In the genomic region with DNA sequence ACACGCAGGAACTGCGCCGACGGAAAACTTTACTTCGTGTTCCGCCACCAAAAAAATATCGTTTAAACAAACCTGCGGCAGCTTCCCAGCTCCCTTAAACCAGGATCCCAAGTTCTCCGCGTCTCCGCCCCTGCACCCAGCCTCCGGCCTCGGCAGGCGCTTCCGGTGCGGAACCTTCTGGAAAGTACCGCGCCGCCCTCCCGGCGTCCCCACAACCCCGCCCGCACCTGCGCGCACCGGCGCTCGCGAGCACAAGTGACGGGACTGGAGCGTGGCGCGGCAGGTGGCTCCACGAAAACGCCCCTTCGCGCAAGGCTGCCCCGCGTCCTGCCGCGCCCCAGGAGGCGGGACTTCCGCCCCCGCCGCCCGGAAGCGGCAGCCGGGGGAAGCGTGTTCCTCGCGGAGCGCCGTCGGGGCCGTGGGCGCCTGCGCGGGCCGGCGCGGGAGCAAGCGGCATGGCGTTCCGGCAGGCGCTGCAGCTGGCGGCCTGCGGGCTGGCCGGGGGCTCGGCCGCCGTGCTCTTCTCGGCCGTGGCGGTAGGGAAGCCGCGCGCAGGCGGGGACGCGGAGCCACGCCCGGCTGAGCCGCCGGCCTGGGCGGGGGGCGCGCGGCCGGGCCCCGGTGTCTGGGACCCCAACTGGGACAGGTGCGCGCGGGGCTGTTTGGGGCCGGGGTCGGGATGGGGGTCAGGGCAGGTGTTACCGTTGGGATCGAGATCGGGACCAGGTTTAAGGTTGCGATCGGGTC, we compare ENCODE assay signal across 1 cellular context.
TF ChIP-seq lines count a peak whose summit lies in the region.

TSS of gene PGAM5 (plus strand) at position 421 of the 747 bp plus-strand sequence. CDS start at position 456, 35 bp downstream.

TF ChIP-seq in HEK293, 187 proteins besides CTCF, POLR2A, EP300 and RAD21 (continued from another document and continues in another):
- peak; percentile 86 for TF ChIP-seq ZSCAN30 (tag by site-specific recombination; IDR thresholded peaks at IDR 0.05)
- TF ChIP-seq ZNF341 (tag by site-specific recombination; IDR thresholded peaks at IDR 0.05; ENCODE audit: low read depth), result peak; percentile 41
- TF ChIP-seq ZFHX2 (tag by site-specific recombination; conservative IDR thresholded peaks at IDR 0.05), result peak; percentile 56
- TF ChIP-seq, protein P1, sequence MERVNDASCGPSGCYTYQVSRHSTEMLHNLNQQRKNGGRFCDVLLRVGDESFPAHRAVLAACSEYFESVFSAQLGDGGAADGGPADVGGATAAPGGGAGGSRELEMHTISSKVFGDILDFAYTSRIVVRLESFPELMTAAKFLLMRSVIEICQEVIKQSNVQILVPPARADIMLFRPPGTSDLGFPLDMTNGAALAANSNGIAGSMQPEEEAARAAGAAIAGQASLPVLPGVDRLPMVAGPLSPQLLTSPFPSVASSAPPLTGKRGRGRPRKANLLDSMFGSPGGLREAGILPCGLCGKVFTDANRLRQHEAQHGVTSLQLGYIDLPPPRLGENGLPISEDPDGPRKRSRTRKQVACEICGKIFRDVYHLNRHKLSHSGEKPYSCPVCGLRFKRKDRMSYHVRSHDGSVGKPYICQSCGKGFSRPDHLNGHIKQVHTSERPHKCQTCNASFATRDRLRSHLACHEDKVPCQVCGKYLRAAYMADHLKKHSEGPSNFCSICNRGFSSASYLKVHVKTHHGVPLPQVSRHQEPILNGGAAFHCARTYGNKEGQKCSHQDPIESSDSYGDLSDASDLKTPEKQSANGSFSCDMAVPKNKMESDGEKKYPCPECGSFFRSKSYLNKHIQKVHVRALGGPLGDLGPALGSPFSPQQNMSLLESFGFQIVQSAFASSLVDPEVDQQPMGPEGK (tag by site-specific recombination; IDR thresholded peaks at IDR 0.05), result peak; percentile 25; the same call in 1 of the 2 replicates
- no peak for TF ChIP-seq ZNF211 (tag by site-specific recombination; IDR thresholded peaks at IDR 0.05; ENCODE audit: low read depth)
- peak; percentile 65; the same call in 1 of the 2 replicates for TF ChIP-seq KLF8 (tag by site-specific recombination; IDR thresholded peaks at IDR 0.05)
- no peak for TF ChIP-seq ZNF155 (tag by site-specific recombination; IDR thresholded peaks at IDR 0.05)
- no peak for TF ChIP-seq SALL2 (tag by site-specific recombination; IDR thresholded peaks at IDR 0.05; ENCODE audit: borderline replicate concordance)
- no peak for TF ChIP-seq ZFP3 (tag by site-specific recombination; IDR thresholded peaks at IDR 0.05; ENCODE audit: low read depth)
- 0 out of 2 replicates have a peak, but pooled peaks have one; percentile 35 for TF ChIP-seq ZNF629 (tag by site-specific recombination; IDR thresholded peaks at IDR 0.05)
- no peak for TF ChIP-seq ZSCAN4 (tag by site-specific recombination; IDR thresholded peaks at IDR 0.05)
- TF ChIP-seq ZNF501 (tag by site-specific recombination; IDR thresholded peaks at IDR 0.05), result peak; percentile 56; the same call in 1 of the 2 replicates
- TF ChIP-seq, protein P2, sequence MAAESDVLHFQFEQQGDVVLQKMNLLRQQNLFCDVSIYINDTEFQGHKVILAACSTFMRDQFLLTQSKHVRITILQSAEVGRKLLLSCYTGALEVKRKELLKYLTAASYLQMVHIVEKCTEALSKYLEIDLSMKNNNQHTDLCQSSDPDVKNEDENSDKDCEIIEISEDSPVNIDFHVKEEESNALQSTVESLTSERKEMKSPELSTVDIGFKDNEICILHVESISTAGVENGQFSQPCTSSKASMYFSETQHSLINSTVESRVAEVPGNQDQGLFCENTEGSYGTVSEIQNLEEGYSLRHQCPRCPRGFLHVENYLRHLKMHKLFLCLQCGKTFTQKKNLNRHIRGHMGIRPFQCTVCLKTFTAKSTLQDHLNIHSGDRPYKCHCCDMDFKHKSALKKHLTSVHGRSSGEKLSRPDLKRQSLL (tag by site-specific recombination; IDR thresholded peaks at IDR 0.05), result no peak; the same call in 1 of the 2 replicates
- peak; percentile 99 for TF ChIP-seq ZNF785 (tag by site-specific recombination; IDR thresholded peaks at IDR 0.05)
- no peak for TF ChIP-seq ZSCAN16 (tag by site-specific recombination; IDR thresholded peaks at IDR 0.05)
- TF ChIP-seq OVOL3 (tag by site-specific recombination; IDR thresholded peaks at IDR 0.05), result 0 out of 2 replicates have a peak, but pooled peaks have one; percentile 17
- TF ChIP-seq ZNF140 (tag by site-specific recombination; IDR thresholded peaks at IDR 0.05), result no peak
- TF ChIP-seq ZIC2 (tag by site-specific recombination; IDR thresholded peaks at IDR 0.05), result peak; percentile 78
- TF ChIP-seq, protein P3, sequence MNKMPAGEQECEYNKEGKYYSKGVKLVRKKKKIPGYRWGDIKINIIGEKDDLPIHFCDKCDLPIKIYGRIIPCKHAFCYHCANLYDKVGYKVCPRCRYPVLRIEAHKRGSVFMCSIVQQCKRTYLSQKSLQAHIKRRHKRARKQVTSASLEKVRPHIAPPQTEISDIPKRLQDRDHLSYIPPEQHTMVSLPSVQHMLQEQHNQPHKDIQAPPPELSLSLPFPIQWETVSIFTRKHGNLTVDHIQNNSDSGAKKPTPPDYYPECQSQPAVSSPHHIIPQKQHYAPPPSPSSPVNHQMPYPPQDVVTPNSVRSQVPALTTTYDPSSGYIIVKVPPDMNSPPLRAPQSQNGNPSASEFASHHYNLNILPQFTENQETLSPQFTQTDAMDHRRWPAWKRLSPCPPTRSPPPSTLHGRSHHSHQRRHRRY (tag by site-specific recombination; IDR thresholded peaks at IDR 0.05), result no peak
- no peak for TF ChIP-seq ZNF23 (tag by site-specific recombination; IDR thresholded peaks at IDR 0.05; ENCODE audit: borderline replicate concordance)
- TF ChIP-seq ZFP37 (tag by site-specific recombination; IDR thresholded peaks at IDR 0.05), result no peak; the same call in 1 of the 2 replicates
- TF ChIP-seq KLF17 (tag by site-specific recombination; IDR thresholded peaks at IDR 0.05), result no peak
- peak; percentile 90 for TF ChIP-seq ZBTB11 (tag by site-specific recombination; conservative IDR thresholded peaks at IDR 0.05; ENCODE audit: low read depth)
- peak; percentile 38; the same call in 1 of the 2 replicates for TF ChIP-seq SCRT2 (tag by site-specific recombination; IDR thresholded peaks at IDR 0.05)
- peak; percentile 82 for TF ChIP-seq ZNF335 (tag by site-specific recombination; conservative IDR thresholded peaks at IDR 0.05)
- 0 out of 2 replicates have a peak, but pooled peaks have one; percentile 3 for TF ChIP-seq ZNF677 (tag by site-specific recombination; IDR thresholded peaks at IDR 0.05)
- TF ChIP-seq ZEB2 (tag by site-specific recombination; IDR thresholded peaks at IDR 0.05), result peak; percentile 67
- peak; percentile 46; the same call in 1 of the 2 replicates for TF ChIP-seq ZNF596 (tag by site-specific recombination; IDR thresholded peaks at IDR 0.05)
- TF ChIP-seq ZBTB21 (tag by site-specific recombination; IDR thresholded peaks at IDR 0.05), result no peak
- TF ChIP-seq ZNF600 (tag by site-specific recombination; IDR thresholded peaks at IDR 0.05), result peak; percentile 57
- TF ChIP-seq KLF10 (tag by site-specific recombination; IDR thresholded peaks at IDR 0.05), result peak; percentile 85
- no peak for TF ChIP-seq ZBTB17 (tag by site-specific recombination; IDR thresholded peaks at IDR 0.05)
- TF ChIP-seq, protein P4, sequence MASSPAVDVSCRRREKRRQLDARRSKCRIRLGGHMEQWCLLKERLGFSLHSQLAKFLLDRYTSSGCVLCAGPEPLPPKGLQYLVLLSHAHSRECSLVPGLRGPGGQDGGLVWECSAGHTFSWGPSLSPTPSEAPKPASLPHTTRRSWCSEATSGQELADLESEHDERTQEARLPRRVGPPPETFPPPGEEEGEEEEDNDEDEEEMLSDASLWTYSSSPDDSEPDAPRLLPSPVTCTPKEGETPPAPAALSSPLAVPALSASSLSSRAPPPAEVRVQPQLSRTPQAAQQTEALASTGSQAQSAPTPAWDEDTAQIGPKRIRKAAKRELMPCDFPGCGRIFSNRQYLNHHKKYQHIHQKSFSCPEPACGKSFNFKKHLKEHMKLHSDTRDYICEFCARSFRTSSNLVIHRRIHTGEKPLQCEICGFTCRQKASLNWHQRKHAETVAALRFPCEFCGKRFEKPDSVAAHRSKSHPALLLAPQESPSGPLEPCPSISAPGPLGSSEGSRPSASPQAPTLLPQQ (tag by site-specific recombination; IDR thresholded peaks at IDR 0.05), result peak; percentile 64; the same call in 1 of the 2 replicates
- peak; percentile 15; the same call in 1 of the 2 replicates for TF ChIP-seq ZNF394 (tag by site-specific recombination; IDR thresholded peaks at IDR 0.05; ENCODE audit: borderline replicate concordance)
- peak; percentile 69 for TF ChIP-seq SP3 (tag by site-specific recombination; IDR thresholded peaks at IDR 0.05)
- TF ChIP-seq, protein P5, sequence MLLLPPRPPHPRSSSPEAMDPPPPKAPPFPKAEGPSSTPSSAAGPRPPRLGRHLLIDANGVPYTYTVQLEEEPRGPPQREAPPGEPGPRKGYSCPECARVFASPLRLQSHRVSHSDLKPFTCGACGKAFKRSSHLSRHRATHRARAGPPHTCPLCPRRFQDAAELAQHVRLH (tag by site-specific recombination; IDR thresholded peaks at IDR 0.05), result peak; percentile 39; the same call in 1 of the 2 replicates
- no peak for TF ChIP-seq ZBTB20 (tag by site-specific recombination; IDR thresholded peaks at IDR 0.05)
- TF ChIP-seq, protein P6, sequence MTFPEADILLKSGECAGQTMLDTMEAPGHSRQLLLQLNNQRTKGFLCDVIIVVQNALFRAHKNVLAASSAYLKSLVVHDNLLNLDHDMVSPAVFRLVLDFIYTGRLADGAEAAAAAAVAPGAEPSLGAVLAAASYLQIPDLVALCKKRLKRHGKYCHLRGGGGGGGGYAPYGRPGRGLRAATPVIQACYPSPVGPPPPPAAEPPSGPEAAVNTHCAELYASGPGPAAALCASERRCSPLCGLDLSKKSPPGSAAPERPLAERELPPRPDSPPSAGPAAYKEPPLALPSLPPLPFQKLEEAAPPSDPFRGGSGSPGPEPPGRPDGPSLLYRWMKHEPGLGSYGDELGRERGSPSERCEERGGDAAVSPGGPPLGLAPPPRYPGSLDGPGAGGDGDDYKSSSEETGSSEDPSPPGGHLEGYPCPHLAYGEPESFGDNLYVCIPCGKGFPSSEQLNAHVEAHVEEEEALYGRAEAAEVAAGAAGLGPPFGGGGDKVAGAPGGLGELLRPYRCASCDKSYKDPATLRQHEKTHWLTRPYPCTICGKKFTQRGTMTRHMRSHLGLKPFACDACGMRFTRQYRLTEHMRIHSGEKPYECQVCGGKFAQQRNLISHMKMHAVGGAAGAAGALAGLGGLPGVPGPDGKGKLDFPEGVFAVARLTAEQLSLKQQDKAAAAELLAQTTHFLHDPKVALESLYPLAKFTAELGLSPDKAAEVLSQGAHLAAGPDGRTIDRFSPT (tag by site-specific recombination; IDR thresholded peaks at IDR 0.05), result no peak
- TF ChIP-seq WT1 (tag by site-specific recombination; IDR thresholded peaks at IDR 0.05), result no peak
